1 cellular context compared by ENCODE assay signal in the genomic region with DNA sequence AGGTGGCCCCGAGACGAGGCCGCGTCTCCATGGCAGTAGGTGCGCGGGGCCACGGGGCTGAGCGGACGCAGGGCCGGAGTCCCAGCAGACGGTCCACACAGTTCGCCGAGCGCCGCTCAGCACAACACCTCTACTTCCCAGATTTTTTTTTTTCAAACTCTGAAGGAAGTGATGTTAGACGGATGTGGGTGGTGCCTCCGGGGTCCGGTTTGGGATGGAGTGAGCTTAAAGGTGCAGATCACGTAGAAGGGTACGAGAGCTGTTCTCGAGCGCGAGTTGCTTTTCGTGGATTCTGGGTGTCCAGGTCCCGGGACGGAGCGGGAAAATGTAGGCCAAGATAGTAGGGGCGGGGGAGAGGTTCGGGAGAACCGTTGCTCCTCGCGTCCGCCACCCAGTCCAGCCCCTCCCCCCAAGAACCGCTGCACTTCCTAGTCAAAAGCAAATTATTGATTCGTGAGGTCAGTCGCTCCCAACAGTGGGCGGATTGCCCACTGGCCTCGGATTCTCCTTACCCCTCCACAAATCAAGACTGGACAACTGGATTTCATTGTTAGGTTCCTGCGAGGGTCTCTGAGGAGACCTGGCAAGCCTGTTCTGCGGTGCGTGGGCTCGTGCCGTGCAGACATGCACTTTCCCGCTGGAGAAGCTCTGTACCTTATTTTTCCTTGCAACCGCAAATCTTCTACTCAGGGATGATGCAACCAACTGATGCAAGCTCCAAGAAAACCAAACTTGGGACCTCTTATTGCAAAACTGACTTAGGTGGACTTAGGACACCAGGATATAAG.
A peak's percentile ranks its signal among the peaks of the same experiment; 100 is the strongest.
TF ChIP-seq lines count a peak whose summit lies in the region.

A gene (minus strand): TSS at position 126 of the 788 bp plus-strand sequence. CDS start 95 bp downstream, at position 31.

TF ChIP-seq in K562, 482 proteins besides CTCF, POLR2A, EP300 and RAD21 (continued from another document and continues in another):
- TF ChIP-seq RFX7 (CRISPR knock-in tag; IDR thresholded peaks at IDR 0.05) (no peak), NFE2 (IDR thresholded peaks at IDR 0.05; ENCODE audit: low read depth) (no peak), DPF2 (IDR thresholded peaks at IDR 0.05) (peak; percentile 58; the same call in 1 of the 2 replicates), ZNF175 (CRISPR knock-in tag; IDR thresholded peaks at IDR 0.05; ENCODE audit: low read depth) (peak; percentile 46; the same call in 1 of the 2 replicates), CREBBP (IDR thresholded peaks at IDR 0.05; ENCODE audit: low read depth, low read length) (no peak), KDM1A (IDR thresholded peaks at IDR 0.05) (0 out of 4 replicates have a peak, but pooled peaks of 1 of the 2 experiments have one; percentile 58), ZNF778 (CRISPR knock-in tag; IDR thresholded peaks at IDR 0.05) (no peak), SREBF2 (CRISPR knock-in tag; IDR thresholded peaks at IDR 0.05) (no peak), NCOA2 (IDR thresholded peaks at IDR 0.05; ENCODE audit: partially characterized antibody in 2 of 2) (no peak), HDAC3 (IDR thresholded peaks at IDR 0.05; ENCODE audit: borderline replicate concordance, partially characterized antibody) (no peak), ZFPM2 (CRISPR knock-in tag; IDR thresholded peaks at IDR 0.05) (peak; percentile 59; the same call in 1 of the 2 replicates), CBX8 (IDR thresholded peaks at IDR 0.05; ENCODE audit: borderline replicate concordance, extremely low read depth, low read depth, low read length, poor library complexity, severe bottlenecking) (no peak), HDAC8 (tag; IDR thresholded peaks at IDR 0.05) (0 out of 2 replicates have a peak, but pooled peaks have one; percentile 22), CHD2 (IDR thresholded peaks at IDR 0.05; ENCODE audit: low read depth, low read length) (peak; percentile 70), ZC3H4 (CRISPR knock-in tag; IDR thresholded peaks at IDR 0.05; ENCODE audit: borderline replicate concordance) (peak; percentile 93; the same call in 1 of the 2 replicates), ZNF316 (IDR thresholded peaks at IDR 0.05) (no peak), ETV6 (IDR thresholded peaks at IDR 0.05; ENCODE audit: borderline replicate concordance in 1 of 2, low read depth in 2 of 2, low read length in 1 of 2) (no peak), ETV6 (CRISPR knock-in tag; IDR thresholded peaks at IDR 0.05; ENCODE audit: borderline replicate concordance) (0 out of 2 replicates have a peak, but pooled peaks have one; percentile 67), MECOM (CRISPR knock-in tag; IDR thresholded peaks at IDR 0.05) (peak; percentile 65), RBM17 (IDR thresholded peaks at IDR 0.05; ENCODE audit: borderline replicate concordance, low read depth, low read length) (no peak), ZBTB8A (IDR thresholded peaks at IDR 0.05; ENCODE audit: partially characterized antibody) (no peak), PML (IDR thresholded peaks at IDR 0.05; ENCODE audit: low read length) (peak; percentile 64), POLR2AphosphoS2 (IDR thresholded peaks at IDR 0.05; ENCODE audit: low read length) (0 out of 2 replicates have a peak, but pooled peaks have one; percentile 76), FOSL1 (tag; conservative IDR thresholded peaks at IDR 0.05) (no peak), U2AF1 (optimal IDR thresholded peaks at IDR 0.05; ENCODE audit: low read depth, low read length) (no peak), GABPB1 (CRISPR knock-in tag; IDR thresholded peaks at IDR 0.05) (peak; percentile 86), HOXB6 (CRISPR knock-in tag; IDR thresholded peaks at IDR 0.05; ENCODE audit: borderline replicate concordance) (no peak), NCOA1 (IDR thresholded peaks at IDR 0.05; ENCODE audit: low read depth) (peak; percentile 57), NFXL1 (CRISPR knock-in tag; IDR thresholded peaks at IDR 0.05) (0 out of 2 replicates have a peak, but pooled peaks have one; percentile 46), ZNF121 (CRISPR knock-in tag; conservative IDR thresholded peaks at IDR 0.05) (no peak), STAG1 (CRISPR knock-in tag; IDR thresholded peaks at IDR 0.05; ENCODE audit: borderline replicate concordance) (0 out of 2 replicates have a peak, but pooled peaks have one; percentile 33)
- TF ChIP-seq, protein P1, sequence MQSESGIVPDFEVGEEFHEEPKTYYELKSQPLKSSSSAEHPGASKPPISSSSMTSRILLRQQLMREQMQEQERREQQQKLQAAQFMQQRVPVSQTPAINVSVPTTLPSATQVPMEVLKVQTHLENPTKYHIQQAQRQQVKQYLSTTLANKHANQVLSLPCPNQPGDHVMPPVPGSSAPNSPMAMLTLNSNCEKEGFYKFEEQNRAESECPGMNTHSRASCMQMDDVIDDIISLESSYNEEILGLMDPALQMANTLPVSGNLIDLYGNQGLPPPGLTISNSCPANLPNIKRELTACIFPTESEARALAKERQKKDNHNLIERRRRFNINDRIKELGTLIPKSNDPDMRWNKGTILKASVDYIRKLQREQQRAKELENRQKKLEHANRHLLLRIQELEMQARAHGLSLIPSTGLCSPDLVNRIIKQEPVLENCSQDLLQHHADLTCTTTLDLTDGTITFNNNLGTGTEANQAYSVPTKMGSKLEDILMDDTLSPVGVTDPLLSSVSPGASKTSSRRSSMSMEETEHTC (IDR thresholded peaks at IDR 0.05): 0 out of 2 replicates have a peak, but pooled peaks have one; percentile 31
- TF ChIP-seq, protein P2, sequence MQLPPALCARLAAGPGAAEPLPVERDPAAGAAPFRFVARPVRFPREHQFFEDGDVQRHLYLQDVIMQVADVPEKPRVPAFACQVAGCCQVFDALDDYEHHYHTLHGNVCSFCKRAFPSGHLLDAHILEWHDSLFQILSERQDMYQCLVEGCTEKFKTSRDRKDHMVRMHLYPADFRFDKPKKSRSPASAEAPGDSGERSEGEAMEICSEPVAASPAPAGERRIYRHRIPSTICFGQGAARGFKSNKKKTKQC (CRISPR knock-in tag; IDR thresholded peaks at IDR 0.05): peak; percentile 86
- TF ChIP-seq, protein P3, sequence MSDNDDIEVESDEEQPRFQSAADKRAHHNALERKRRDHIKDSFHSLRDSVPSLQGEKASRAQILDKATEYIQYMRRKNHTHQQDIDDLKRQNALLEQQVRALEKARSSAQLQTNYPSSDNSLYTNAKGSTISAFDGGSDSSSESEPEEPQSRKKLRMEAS (CRISPR knock-in tag; IDR thresholded peaks at IDR 0.05): peak; percentile 61
- TF ChIP-seq, protein P4, sequence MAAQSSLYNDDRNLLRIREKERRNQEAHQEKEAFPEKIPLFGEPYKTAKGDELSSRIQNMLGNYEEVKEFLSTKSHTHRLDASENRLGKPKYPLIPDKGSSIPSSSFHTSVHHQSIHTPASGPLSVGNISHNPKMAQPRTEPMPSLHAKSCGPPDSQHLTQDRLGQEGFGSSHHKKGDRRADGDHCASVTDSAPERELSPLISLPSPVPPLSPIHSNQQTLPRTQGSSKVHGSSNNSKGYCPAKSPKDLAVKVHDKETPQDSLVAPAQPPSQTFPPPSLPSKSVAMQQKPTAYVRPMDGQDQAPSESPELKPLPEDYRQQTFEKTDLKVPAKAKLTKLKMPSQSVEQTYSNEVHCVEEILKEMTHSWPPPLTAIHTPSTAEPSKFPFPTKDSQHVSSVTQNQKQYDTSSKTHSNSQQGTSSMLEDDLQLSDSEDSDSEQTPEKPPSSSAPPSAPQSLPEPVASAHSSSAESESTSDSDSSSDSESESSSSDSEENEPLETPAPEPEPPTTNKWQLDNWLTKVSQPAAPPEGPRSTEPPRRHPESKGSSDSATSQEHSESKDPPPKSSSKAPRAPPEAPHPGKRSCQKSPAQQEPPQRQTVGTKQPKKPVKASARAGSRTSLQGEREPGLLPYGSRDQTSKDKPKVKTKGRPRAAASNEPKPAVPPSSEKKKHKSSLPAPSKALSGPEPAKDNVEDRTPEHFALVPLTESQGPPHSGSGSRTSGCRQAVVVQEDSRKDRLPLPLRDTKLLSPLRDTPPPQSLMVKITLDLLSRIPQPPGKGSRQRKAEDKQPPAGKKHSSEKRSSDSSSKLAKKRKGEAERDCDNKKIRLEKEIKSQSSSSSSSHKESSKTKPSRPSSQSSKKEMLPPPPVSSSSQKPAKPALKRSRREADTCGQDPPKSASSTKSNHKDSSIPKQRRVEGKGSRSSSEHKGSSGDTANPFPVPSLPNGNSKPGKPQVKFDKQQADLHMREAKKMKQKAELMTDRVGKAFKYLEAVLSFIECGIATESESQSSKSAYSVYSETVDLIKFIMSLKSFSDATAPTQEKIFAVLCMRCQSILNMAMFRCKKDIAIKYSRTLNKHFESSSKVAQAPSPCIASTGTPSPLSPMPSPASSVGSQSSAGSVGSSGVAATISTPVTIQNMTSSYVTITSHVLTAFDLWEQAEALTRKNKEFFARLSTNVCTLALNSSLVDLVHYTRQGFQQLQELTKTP (IDR thresholded peaks at IDR 0.05; ENCODE audit: low read depth in 1 of 2, partially characterized antibody in 2 of 2): peak; percentile 85 to 89
- TF ChIP-seq, protein P5, sequence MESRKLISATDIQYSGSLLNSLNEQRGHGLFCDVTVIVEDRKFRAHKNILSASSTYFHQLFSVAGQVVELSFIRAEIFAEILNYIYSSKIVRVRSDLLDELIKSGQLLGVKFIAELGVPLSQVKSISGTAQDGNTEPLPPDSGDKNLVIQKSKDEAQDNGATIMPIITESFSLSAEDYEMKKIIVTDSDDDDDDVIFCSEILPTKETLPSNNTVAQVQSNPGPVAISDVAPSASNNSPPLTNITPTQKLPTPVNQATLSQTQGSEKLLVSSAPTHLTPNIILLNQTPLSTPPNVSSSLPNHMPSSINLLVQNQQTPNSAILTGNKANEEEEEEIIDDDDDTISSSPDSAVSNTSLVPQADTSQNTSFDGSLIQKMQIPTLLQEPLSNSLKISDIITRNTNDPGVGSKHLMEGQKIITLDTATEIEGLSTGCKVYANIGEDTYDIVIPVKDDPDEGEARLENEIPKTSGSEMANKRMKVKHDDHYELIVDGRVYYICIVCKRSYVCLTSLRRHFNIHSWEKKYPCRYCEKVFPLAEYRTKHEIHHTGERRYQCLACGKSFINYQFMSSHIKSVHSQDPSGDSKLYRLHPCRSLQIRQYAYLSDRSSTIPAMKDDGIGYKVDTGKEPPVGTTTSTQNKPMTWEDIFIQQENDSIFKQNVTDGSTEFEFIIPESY (CRISPR knock-in tag; IDR thresholded peaks at IDR 0.05): no peak
- TF ChIP-seq, protein P6, sequence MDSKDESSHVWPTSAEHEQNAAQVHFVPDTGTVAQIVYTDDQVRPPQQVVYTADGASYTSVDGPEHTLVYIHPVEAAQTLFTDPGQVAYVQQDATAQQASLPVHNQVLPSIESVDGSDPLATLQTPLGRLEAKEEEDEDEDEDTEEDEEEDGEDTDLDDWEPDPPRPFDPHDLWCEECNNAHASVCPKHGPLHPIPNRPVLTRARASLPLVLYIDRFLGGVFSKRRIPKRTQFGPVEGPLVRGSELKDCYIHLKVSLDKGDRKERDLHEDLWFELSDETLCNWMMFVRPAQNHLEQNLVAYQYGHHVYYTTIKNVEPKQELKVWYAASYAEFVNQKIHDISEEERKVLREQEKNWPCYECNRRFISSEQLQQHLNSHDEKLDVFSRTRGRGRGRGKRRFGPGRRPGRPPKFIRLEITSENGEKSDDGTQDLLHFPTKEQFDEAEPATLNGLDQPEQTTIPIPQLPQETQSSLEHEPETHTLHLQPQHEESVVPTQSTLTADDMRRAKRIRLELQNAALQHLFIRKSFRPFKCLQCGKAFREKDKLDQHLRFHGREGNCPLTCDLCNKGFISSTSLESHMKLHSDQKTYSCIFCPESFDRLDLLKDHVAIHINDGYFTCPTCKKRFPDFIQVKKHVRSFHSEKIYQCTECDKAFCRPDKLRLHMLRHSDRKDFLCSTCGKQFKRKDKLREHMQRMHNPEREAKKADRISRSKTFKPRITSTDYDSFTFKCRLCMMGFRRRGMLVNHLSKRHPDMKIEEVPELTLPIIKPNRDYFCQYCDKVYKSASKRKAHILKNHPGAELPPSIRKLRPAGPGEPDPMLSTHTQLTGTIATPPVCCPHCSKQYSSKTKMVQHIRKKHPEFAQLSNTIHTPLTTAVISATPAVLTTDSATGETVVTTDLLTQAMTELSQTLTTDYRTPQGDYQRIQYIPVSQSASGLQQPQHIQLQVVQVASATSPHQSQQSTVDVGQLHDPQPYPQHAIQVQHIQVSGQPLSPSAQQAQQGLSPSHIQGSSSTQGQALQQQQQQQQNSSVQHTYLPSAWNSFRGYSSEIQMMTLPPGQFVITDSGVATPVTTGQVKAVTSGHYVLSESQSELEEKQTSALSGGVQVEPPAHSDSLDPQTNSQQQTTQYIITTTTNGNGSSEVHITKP (IDR thresholded peaks at IDR 0.05; ENCODE audit: partially characterized antibody): peak; percentile 27
- TF ChIP-seq, protein P7, sequence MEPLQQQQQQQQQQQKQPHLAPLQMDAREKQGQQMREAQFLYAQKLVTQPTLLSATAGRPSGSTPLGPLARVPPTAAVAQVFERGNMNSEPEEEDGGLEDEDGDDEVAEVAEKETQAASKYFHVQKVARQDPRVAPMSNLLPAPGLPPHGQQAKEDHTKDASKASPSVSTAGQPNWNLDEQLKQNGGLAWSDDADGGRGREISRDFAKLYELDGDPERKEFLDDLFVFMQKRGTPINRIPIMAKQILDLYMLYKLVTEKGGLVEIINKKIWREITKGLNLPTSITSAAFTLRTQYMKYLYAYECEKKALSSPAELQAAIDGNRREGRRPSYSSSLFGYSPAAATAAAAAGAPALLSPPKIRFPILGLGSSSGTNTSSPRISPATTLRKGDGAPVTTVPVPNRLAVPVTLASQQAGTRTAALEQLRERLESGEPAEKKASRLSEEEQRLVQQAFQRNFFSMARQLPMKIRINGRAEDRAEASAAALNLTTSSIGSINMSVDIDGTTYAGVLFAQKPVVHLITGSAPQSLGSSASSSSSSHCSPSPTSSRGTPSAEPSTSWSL (CRISPR knock-in tag; IDR thresholded peaks at IDR 0.05; ENCODE audit: borderline replicate concordance): no peak
- TF ChIP-seq, protein P8, sequence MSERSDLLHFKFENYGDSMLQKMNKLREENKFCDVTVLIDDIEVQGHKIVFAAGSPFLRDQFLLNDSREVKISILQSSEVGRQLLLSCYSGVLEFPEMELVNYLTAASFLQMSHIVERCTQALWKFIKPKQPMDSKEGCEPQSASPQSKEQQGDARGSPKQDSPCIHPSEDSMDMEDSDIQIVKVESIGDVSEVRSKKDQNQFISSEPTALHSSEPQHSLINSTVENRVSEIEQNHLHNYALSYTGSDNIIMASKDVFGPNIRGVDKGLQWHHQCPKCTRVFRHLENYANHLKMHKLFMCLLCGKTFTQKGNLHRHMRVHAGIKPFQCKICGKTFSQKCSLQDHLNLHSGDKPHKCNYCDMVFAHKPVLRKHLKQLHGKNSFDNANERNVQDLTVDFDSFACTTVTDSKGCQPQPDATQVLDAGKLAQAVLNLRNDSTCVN (CRISPR knock-in tag; IDR thresholded peaks at IDR 0.05): no peak
- TF ChIP-seq, protein P9, sequence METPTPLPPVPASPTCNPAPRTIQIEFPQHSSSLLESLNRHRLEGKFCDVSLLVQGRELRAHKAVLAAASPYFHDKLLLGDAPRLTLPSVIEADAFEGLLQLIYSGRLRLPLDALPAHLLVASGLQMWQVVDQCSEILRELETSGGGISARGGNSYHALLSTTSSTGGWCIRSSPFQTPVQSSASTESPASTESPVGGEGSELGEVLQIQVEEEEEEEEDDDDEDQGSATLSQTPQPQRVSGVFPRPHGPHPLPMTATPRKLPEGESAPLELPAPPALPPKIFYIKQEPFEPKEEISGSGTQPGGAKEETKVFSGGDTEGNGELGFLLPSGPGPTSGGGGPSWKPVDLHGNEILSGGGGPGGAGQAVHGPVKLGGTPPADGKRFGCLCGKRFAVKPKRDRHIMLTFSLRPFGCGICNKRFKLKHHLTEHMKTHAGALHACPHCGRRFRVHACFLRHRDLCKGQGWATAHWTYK (CRISPR knock-in tag; IDR thresholded peaks at IDR 0.05): no peak; the same call in 1 of the 2 replicates
